In the genomic region with DNA sequence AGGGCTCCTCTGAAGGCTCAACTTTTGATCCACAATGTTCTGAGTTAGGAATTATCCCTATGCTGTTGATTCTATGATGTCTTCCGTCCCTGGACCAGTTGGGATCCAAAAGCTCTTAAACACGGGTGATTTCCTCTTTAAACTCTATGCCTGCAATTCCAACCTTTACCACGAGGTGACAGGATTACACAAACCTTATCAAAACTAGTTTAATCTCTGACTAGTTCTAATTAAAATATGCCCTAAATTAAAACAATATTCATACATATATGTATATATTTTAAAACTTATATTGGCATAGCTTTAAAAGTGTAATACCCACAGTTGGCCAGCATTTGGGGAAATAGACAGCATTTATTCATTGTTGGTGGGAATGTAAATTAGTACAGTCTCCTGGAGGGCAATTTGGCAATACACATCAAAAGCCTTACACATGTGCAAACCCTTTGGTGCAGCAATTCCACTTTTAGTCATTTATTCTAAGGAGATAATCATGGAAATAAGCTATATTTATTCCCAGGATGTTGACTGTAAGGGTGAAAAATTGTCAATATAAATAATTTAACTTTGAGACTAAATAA, we compare ENCODE assay signal across 9 cellular contexts. TPM values are rescaled to one million over a fixed set of nuclear protein-coding genes. Genes with fewer than 3 reads are reported as not detected.
A peak's percentile ranks its signal among the peaks of the same experiment; 100 is the strongest.
DNase-seq lines count a peak whose midpoint lies in the region; ATAC-seq and TF ChIP-seq lines count a peak whose summit lies in the region.
"Had no signal": no experiment of that assay in that cellular context is flagged by ENCODE, and none has a peak within 500 bp of the region (broad histone marks: within the 10 kb centered on the region; RNA-seq: fewer than 3 reads in every experiment).

No MANE protein-coding gene starts in this region.

- 48 to 51% (median 49%) methylated on average over 3 of the region's 3 CpGs for WGBS in heart left ventricle, 4 donors
- 52% methylated on average over 3 of the region's 3 CpGs for WGBS in right cardiac atrium
- WGBS in transverse colon (ENCODE audit: low coverage in 1 of 2), 2 donors, result 10 to 38% methylated on average over 2 to 3 of the region's 3 CpGs

- H3K27me3 ChIP-seq in heart left ventricle (peaks cover 0 to 9% (median 0%) of the 10 kb centered on the region in 9 donors), right cardiac atrium (ENCODE audit: control insufficient read depth, insufficient read depth) (no peaks in the 10 kb centered on the region), transverse colon (no peaks in the 10 kb centered on the region)

- no peak for TF ChIP-seq EP300 in transverse colon (IDR thresholded peaks at IDR 0.05; ENCODE audit: low read depth)

- DNase-seq in heart left ventricle, result no peak
- DNase-seq in right cardiac atrium, result no peak
- DNase-seq in RWPE1 (ENCODE audit: low spot score), result no peak
- DNase-seq in foreskin fibroblast, result peak in 1 of 2 donors; percentile 25
- DNase-seq in transverse colon, result no peak
- no peak for DNase-seq in NCI-H345 (lab: John Stamatoyannopoulos, UW)
- DNase-seq in AG20443 (ENCODE audit: low spot score), result no peak
- DNase-seq in activated CD8-positive, alpha-beta memory T cell treated with anti-CD3 and anti-CD28 coated beads for 24 hours, result no peak
- DNase-seq: DMS79 treated with DMSO at 0.1 percent for 48 hours had no signal

- intact Hi-C loops in heart left ventricle (cut with DNase I) (loop anchor here in 7 of 10 donors (2.0 to 10.0 kb wide), 12 partner anchors 45 to 561 kb away; no protein-coding TSS in a partner anchor), right cardiac atrium (cut with DNase I) (loop anchor here in 2 of 4 donors (5.0 to 10.0 kb wide), 2 partner anchors 301 to 303 kb away; no protein-coding TSS in a partner anchor), transverse colon (cut with DNase I; ENCODE audit: low total_unique reads) (loop anchor here (5.0 kb wide), 1 partner anchor 308 kb away; the partner anchor contains the start of gene COL23A1)

- TF ChIP-seq CTCF in heart left ventricle (IDR thresholded peaks at IDR 0.05) (peak in 10 of 12 donors; percentile 12 to 71 (median 42)), RWPE1 (conservative IDR thresholded peaks at IDR 0.05; ENCODE audit: low read depth) (peak; percentile 70), foreskin fibroblast (IDR thresholded peaks at IDR 0.05; ENCODE audit: low read depth, low read length) (peak; percentile 37), transverse colon (IDR thresholded peaks at IDR 0.05) (peak; percentile 47 to 62 (median 54))

- H3K4me1 ChIP-seq in heart left ventricle (peaks cover 0 to 23% (median 3%) of the 10 kb centered on the region in 12 donors), right cardiac atrium (ENCODE audit: control insufficient read depth, insufficient read depth, low read length) (no peaks in the 10 kb centered on the region), transverse colon (peaks cover 0 to 9% (median 3%) of the 10 kb centered on the region in 4 donors)

- POLR2A ChIA-PET in RWPE1 (lab: Yijun Ruan, JAX; ENCODE audit: low non-redundant PET), result no interaction called here

- no peak overlapping the region for H3K4me3 ChIP-seq in heart left ventricle
- no peak overlapping the region for H3K4me3 ChIP-seq in right cardiac atrium (ENCODE audit: low read length)
- no peak overlapping the region for H3K4me3 ChIP-seq in foreskin fibroblast (ENCODE audit: low read depth in 1 of 2, low read length in 2 of 2)
- H3K4me3 ChIP-seq in transverse colon, result no peak overlapping the region

- CTCF ChIA-PET in RWPE1 (lab: Yijun Ruan, JAX), result interaction anchor here (0.6 to 1.4 kb wide), 16 partner anchors 9 to 1179 kb away, joined by 3 to 9 read pairs (median 3); partner anchors contain the start of gene COL23A1

- H3K9me3 ChIP-seq in heart left ventricle (peaks cover 0 to 12% (median 6%) of the 10 kb centered on the region in 12 donors), right cardiac atrium (ENCODE audit: control insufficient read depth, low read length) (no peaks in the 10 kb centered on the region), transverse colon (peaks cover 0 to 3% of the 10 kb centered on the region in 2 donors)

- in situ Hi-C loops in transverse colon (cut with MboI; ENCODE audit: low pct_ligation_motif_present in 1 of 4, low pct_unique_long_range_greater_than_20kb in 1 of 4, low sequenced_read_pairs in 3 of 4), result loop anchor here in 3 of 4 donors (5.0 to 25.0 kb wide), 3 partner anchors 268 to 278 kb away; no protein-coding TSS in a partner anchor

- ATAC-seq in heart left ventricle (no peak), right cardiac atrium (no peak)

- H3K36me3 ChIP-seq in heart left ventricle (no peaks in the 10 kb centered on the region), transverse colon (no peaks in the 10 kb centered on the region)

- H3K27ac ChIP-seq in heart left ventricle (peak overlapping the region in 2 of 12 donors; percentile 39 to 51), right cardiac atrium (ENCODE audit: low read length) (no peak overlapping the region), RWPE1 (no peak overlapping the region), transverse colon (no peak overlapping the region)

- TF ChIP-seq POLR2A in heart left ventricle (IDR thresholded peaks at IDR 0.05) (no peak), transverse colon (IDR thresholded peaks at IDR 0.05) (no peak)

RNA-seq across cellular contexts. Expression of gene PHYKPL, which starts 51.6 kb away (rescaled TPM):
- total RNA-seq in heart left ventricle (10 to 100 TPM; 33.3 to 56.2 (median 38.6) TPM), right cardiac atrium (10 to 100 TPM; 41.0 to 53.6 (median 48.5) TPM), transverse colon (100 to 1,000 TPM; 124 to 405 (median 197) TPM)
- polyA plus RNA-seq in heart left ventricle (10 to 100 TPM; 21.3 to 41.8 TPM), right cardiac atrium (35.3 TPM)
